9 cellular contexts compared by ENCODE assay signal in the genomic region with DNA sequence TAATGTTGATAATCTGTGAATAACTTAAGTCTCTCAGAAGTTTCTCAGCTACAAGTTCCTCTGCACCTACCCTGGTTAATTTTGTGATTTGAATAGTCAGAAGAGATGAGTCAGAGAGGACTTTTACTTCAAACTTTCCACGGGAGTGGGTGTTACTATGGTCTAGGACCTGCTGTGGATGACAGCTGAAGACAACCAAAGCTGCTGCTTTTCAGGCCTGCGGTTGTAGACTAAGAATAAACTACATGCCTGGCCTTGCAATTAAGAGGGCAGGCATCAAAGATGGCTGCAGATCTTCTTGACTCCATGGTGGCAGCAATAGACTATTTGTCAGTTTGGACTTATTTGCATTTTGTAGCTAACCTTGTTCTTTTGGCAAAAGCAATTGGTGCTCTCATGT.
A peak's percentile ranks its signal among the peaks of the same experiment; 100 is the strongest.
DNase-seq lines count a peak whose midpoint lies in the region; ATAC-seq, FAIRE-seq and TF ChIP-seq lines count a peak whose summit lies in the region.
"Had no signal": no experiment of that assay in that cellular context is flagged by ENCODE, and none has a peak within 500 bp of the region (broad histone marks: within the 10 kb centered on the region; RNA-seq: fewer than 3 reads in every experiment).

No MANE protein-coding gene starts in this region.

- DNase-seq in activated B cell treated with CpG ODN at 0.5 μM for 24 hours: no peak
- peak; percentile 20 to 31 for DNase-seq in stimulated activated CD4-positive, alpha-beta T cell treated with anti-CD3 and anti-CD28 coated beads, Interleukin-15, amount 100 ng/mL, for 48 hours (ENCODE audit: low read depth in 2 of 2)
- no peak for DNase-seq in HepG2 (ENCODE audit: low spot score)
- DNase-seq in D341Med (ENCODE audit: low spot score): no peak
- no peak for DNase-seq in DMS 273 treated with DMSO at 0.1 percent for 48 hours (lab: John Stamatoyannopoulos, UW)
- DNase-seq in GOT3 (lab: John Stamatoyannopoulos, UW): no peak

- H3K9me3 Mint-ChIP-seq in activated B cell treated with CpG ODN at 0.5 μM for 24 hours: no peaks in the 10 kb centered on the region

- H3K27ac Mint-ChIP-seq in activated B cell treated with CpG ODN at 0.5 μM for 24 hours: no peak overlapping the region
- H3K27ac Mint-ChIP-seq: naive thymus-derived CD4-positive, alpha-beta T cell had no signal

- ATAC-seq in GM18867 (IDR thresholded peaks at IDR 0.05; ENCODE audit: unreplicated experiment) (peak; percentile 100), HG02623 (IDR thresholded peaks at IDR 0.05; ENCODE audit: unreplicated experiment) (peak; percentile 97), activated B cell treated with CpG ODN at 0.5 μM for 24 hours (ENCODE audit: low read depth) (peak; percentile 65), HepG2 (no peak)
- ATAC-seq: naive thymus-derived CD4-positive, alpha-beta T cell had no signal

- H3K27me3 ChIP-seq in HepG2 (ENCODE audit: control insufficient read depth in 1 of 2, insufficient read depth in 2 of 2, low read length in 2 of 2): no peaks in the 10 kb centered on the region

- TF ChIP-seq CTCF in activated B cell treated with CpG ODN at 0.5 μM for 24 hours (IDR thresholded peaks at IDR 0.05): no peak
- no peak for TF ChIP-seq CTCF in HepG2 (CRISPR knock-in tag; IDR thresholded peaks at IDR 0.05)

- no peaks in the 10 kb centered on the region for H3K36me3 Mint-ChIP-seq in activated B cell treated with CpG ODN at 0.5 μM for 24 hours (ENCODE audit: low read depth)

- intact Hi-C loops in activated B cell treated with CpG ODN at 0.5 μM for 24 hours (cut with micrococcal nuclease) (no loop called here), HepG2 (cut with micrococcal nuclease; ENCODE audit: unreplicated experiment) (no loop called here)

- no peaks in the 10 kb centered on the region for H3K36me3 ChIP-seq in HepG2 (replicated peaks in 1 of 2; ENCODE audit: control insufficient read depth in 1 of 2, insufficient read depth in 2 of 2, low read length in 2 of 2)

- no peak overlapping the region for H3K4me2 ChIP-seq in HepG2 (ENCODE audit: low read depth, low read length)

- peaks cover 5% of the 10 kb centered on the region for H3K27me3 Mint-ChIP-seq in activated B cell treated with CpG ODN at 0.5 μM for 24 hours

- TF ChIP-seq EP300 in HepG2 (IDR thresholded peaks at IDR 0.05; ENCODE audit: low read depth in 2 of 2, low read length in 2 of 2): no peak
- no peak for TF ChIP-seq EP300 in HepG2 (CRISPR knock-in tag; IDR thresholded peaks at IDR 0.05; ENCODE audit: borderline replicate concordance)

- no peak overlapping the region for H2AFZ ChIP-seq in HepG2 (ENCODE audit: low read length)

- CTCF ChIA-PET in activated B cell treated with CpG ODN at 0.5 μM for 24 hours (lab: Charles Lee): no interaction called here
- CTCF ChIA-PET in HepG2 (lab: Yijun Ruan, JAX; ENCODE audit: low intra/inter-chr PET ratio, low total read pairs): no interaction called here

- H3K4me3 Mint-ChIP-seq in activated B cell treated with CpG ODN at 0.5 μM for 24 hours: no peak overlapping the region
- H3K4me3 Mint-ChIP-seq: naive thymus-derived CD4-positive, alpha-beta T cell had no signal

- no peaks in the 10 kb centered on the region for H3K79me2 ChIP-seq in HepG2 (ENCODE audit: insufficient read depth, low read length)

- H3K9ac ChIP-seq in HepG2 (ENCODE audit: insufficient read depth, low read depth, low read length): no peak overlapping the region

- TF ChIP-seq POLR2A in HepG2 (IDR thresholded peaks at IDR 0.05; ENCODE audit: insufficient read depth in 1 of 2, low read depth in 2 of 2, low read length in 2 of 2): no peak

- H3K4me3 ChIP-seq in HepG2 (replicated peaks in 1 of 3; ENCODE audit: insufficient read depth in 1 of 3, low read depth in 2 of 3, low read length in 3 of 3): no peak overlapping the region

- in situ Hi-C loops in HepG2 (cut with HindIII; ENCODE audit: extremely low pct_ligation_motif_present, low pct_unique_long_range_greater_than_20kb): no loop called here

- H3K4me1 Mint-ChIP-seq in activated B cell treated with CpG ODN at 0.5 μM for 24 hours: no peaks in the 10 kb centered on the region

- POLR2A ChIA-PET in activated B cell treated with CpG ODN at 0.5 μM for 24 hours (lab: Charles Lee) (no interaction called here), HepG2 (lab: Yijun Ruan, JAX) (no interaction called here)

- no peaks in the 10 kb centered on the region for H3K9me3 ChIP-seq in HepG2 (ENCODE audit: low read length)

- H3K27ac ChIP-seq in HepG2 (ENCODE audit: extremely low read length, insufficient read depth, low read length): no peak overlapping the region

- no peaks in the 10 kb centered on the region for H4K20me1 ChIP-seq in HepG2 (ENCODE audit: insufficient read depth, low read length)

- no TSS peak for BruUV-seq in HepG2 (replicated peaks; lab: Mats Ljungman, UMichigan)

- peaks cover 43% of the 10 kb centered on the region for H3K4me1 ChIP-seq in HepG2 (ENCODE audit: insufficient read depth, low read length)

- no peak for FAIRE-seq in HepG2 (lab: Jason Lieb, UNC)

- 69% methylated on average over 2 of the region's 2 CpGs for WGBS in HepG2 (ENCODE audit: low lambda C conversion rate)

- TF ChIP-seq RAD21 in HepG2 (CRISPR knock-in tag; IDR thresholded peaks at IDR 0.05): no peak

TF ChIP-seq in HepG2, 621 proteins besides CTCF, POLR2A, EP300 and RAD21:
- TF ChIP-seq RELA (CRISPR knock-in tag; IDR thresholded peaks at IDR 0.05) (no peak), NFE2L1 (CRISPR knock-in tag; IDR thresholded peaks at IDR 0.05; ENCODE audit: borderline replicate concordance) (no peak)
- TF ChIP-seq, protein P1, sequence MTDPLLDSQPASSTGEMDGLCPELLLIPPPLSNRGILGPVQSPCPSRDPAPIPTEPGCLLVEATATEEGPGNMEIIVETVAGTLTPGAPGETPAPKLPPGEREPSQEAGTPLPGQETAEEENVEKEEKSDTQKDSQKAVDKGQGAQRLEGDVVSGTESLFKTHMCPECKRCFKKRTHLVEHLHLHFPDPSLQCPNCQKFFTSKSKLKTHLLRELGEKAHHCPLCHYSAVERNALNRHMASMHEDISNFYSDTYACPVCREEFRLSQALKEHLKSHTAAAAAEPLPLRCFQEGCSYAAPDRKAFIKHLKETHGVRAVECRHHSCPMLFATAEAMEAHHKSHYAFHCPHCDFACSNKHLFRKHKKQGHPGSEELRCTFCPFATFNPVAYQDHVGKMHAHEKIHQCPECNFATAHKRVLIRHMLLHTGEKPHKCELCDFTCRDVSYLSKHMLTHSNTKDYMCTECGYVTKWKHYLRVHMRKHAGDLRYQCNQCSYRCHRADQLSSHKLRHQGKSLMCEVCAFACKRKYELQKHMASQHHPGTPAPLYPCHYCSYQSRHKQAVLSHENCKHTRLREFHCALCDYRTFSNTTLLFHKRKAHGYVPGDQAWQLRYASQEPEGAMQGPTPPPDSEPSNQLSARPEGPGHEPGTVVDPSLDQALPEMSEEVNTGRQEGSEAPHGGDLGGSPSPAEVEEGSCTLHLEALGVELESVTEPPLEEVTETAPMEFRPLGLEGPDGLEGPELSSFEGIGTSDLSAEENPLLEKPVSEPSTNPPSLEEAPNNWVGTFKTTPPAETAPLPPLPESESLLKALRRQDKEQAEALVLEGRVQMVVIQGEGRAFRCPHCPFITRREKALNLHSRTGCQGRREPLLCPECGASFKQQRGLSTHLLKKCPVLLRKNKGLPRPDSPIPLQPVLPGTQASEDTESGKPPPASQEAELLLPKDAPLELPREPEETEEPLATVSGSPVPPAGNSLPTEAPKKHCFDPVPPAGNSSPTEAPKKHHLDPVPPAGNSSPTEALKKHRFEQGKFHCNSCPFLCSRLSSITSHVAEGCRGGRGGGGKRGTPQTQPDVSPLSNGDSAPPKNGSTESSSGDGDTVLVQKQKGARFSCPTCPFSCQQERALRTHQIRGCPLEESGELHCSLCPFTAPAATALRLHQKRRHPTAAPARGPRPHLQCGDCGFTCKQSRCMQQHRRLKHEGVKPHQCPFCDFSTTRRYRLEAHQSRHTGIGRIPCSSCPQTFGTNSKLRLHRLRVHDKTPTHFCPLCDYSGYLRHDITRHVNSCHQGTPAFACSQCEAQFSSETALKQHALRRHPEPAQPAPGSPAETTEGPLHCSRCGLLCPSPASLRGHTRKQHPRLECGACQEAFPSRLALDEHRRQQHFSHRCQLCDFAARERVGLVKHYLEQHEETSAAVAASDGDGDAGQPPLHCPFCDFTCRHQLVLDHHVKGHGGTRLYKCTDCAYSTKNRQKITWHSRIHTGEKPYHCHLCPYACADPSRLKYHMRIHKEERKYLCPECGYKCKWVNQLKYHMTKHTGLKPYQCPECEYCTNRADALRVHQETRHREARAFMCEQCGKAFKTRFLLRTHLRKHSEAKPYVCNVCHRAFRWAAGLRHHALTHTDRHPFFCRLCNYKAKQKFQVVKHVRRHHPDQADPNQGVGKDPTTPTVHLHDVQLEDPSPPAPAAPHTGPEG (CRISPR knock-in tag; IDR thresholded peaks at IDR 0.05): no peak
- TF ChIP-seq, protein P2, sequence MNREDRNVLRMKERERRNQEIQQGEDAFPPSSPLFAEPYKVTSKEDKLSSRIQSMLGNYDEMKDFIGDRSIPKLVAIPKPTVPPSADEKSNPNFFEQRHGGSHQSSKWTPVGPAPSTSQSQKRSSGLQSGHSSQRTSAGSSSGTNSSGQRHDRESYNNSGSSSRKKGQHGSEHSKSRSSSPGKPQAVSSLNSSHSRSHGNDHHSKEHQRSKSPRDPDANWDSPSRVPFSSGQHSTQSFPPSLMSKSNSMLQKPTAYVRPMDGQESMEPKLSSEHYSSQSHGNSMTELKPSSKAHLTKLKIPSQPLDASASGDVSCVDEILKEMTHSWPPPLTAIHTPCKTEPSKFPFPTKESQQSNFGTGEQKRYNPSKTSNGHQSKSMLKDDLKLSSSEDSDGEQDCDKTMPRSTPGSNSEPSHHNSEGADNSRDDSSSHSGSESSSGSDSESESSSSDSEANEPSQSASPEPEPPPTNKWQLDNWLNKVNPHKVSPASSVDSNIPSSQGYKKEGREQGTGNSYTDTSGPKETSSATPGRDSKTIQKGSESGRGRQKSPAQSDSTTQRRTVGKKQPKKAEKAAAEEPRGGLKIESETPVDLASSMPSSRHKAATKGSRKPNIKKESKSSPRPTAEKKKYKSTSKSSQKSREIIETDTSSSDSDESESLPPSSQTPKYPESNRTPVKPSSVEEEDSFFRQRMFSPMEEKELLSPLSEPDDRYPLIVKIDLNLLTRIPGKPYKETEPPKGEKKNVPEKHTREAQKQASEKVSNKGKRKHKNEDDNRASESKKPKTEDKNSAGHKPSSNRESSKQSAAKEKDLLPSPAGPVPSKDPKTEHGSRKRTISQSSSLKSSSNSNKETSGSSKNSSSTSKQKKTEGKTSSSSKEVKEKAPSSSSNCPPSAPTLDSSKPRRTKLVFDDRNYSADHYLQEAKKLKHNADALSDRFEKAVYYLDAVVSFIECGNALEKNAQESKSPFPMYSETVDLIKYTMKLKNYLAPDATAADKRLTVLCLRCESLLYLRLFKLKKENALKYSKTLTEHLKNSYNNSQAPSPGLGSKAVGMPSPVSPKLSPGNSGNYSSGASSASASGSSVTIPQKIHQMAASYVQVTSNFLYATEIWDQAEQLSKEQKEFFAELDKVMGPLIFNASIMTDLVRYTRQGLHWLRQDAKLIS (CRISPR knock-in tag; IDR thresholded peaks at IDR 0.05): no peak

Comparison
In these comparisons a context has a peak if more than half of its experiments do, and no peak if none do; other contexts are left out.
1. DNase-seq: peak in stimulated activated CD4-positive, alpha-beta T cell treated with anti-CD3 and anti-CD28 coated beads, Interleukin-15, amount 100 ng/mL, for 48 hours (2 of 2); none in activated B cell treated with CpG ODN at 0.5 μM for 24 hours (single experiment), HepG2 (single experiment), D341Med (single experiment), DMS 273 treated with DMSO at 0.1 percent for 48 hours (single experiment) and GOT3 (single experiment).